ENCODE assay signal across 12 cellular contexts in the genomic region with DNA sequence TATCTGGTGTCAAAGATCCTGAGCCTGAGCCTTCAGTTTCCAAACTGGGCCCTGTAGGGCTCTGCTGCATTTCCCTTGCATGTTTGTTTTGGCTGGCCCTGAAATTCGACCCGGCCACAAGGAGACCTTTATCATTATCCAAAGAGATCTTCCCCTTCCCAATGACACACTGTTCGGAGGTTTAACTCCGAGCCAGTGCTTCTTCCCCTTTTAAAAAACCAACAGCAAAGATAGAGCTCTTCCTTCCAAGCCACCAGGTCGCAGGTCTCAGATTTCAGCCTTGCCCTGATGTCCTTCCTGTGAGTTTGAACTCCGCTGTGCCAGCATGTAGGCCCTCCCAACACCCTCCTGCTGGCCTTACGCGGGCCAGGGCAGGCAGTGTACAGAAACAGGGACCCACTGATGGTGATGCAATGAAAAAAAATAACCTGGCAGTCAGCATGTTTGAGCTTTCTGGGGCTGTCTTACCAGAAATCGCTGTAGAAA. TPM values are rescaled to one million over a fixed set of nuclear protein-coding genes. Genes with fewer than 3 reads are reported as not detected.
DNase-seq lines count a peak whose midpoint lies in the region; ATAC-seq, FAIRE-seq and TF ChIP-seq lines count a peak whose summit lies in the region.
"Had no signal": no experiment of that assay in that cellular context is flagged by ENCODE, and none has a peak within 500 bp of the region (broad histone marks: within the 10 kb centered on the region; RNA-seq: fewer than 3 reads in every experiment).

No MANE protein-coding gene starts in this region.

- ATAC-seq in Right ventricle myocardium superior (ENCODE audit: poor library complexity) = peak; percentile 45
- ATAC-seq in K562 = peak; percentile 63
- no peak for ATAC-seq in GM21737 (IDR thresholded peaks at IDR 0.05; ENCODE audit: unreplicated experiment)
- ATAC-seq in stimulated activated memory B cell treated with anti-CD40 and anti-IgM and Interleukin-4, amounts not matched to agents 10 μg/mL and 1 μg/mL and 100 μg/mL, for 72 hours = no peak
- ATAC-seq: esophagus mucosa; stimulated activated effector memory CD8-positive, alpha-beta T cell treated with anti-CD3 and anti-CD28 coated beads, Interleukin-12 subunit alpha, Interleukin-12 subunit beta, amount 100 ng/mL, for 72 hours had no signal

- H2AFZ ChIP-seq in K562 (ENCODE audit: low read depth, low read length) = no peak overlapping the region

- no peaks in the 10 kb centered on the region for H3K4me1 Mint-ChIP-seq in stimulated activated memory B cell treated with anti-CD40 and anti-IgM and Interleukin-4, amounts not matched to agents 10 μg/mL and 1 μg/mL and 100 μg/mL, for 72 hours
- H3K4me1 Mint-ChIP-seq: stimulated activated effector memory CD8-positive, alpha-beta T cell treated with anti-CD3 and anti-CD28 coated beads, Interleukin-12 subunit alpha, Interleukin-12 subunit beta, amount 100 ng/mL, for 72 hours had no signal

- POLR2A ChIA-PET in K562 (lab: Yijun Ruan, JAX) = interaction anchor here (0.9 kb wide), 1 partner anchor 40 kb away, joined by 5 read pairs; no protein-coding TSS in a partner anchor

- H3K9me3 ChIP-seq in K562 (replicated peaks; ENCODE audit: control insufficient read depth, insufficient read depth, low read depth, low read length) = no peaks in the 10 kb centered on the region
- no peaks in the 10 kb centered on the region for H3K9me3 ChIP-seq in iPS-20b (ENCODE audit: insufficient read depth, low read depth, low read length)

- DNase-seq in Right ventricle myocardium superior (no peak), cardiac septum (ENCODE audit: low spot score) (no peak), K562 (ENCODE audit: extremely low read depth in 1 of 4, low spot score in 3 of 4) (no peak), germinal center (ENCODE audit: low spot score) (no peak)
- DNase-seq in activated CD8-positive, alpha-beta memory T cell treated with anti-CD3 and anti-CD28 coated beads for 24 hours = no peak
- DNase-seq: NCI-H2227 treated with DMSO at 0.1 percent for 48 hours had no signal

- no peaks in the 10 kb centered on the region; a peak in 2 of 5 replicates for H3K4me1 ChIP-seq in K562 (replicated peaks in 1 of 2; ENCODE audit: control insufficient read depth in 2 of 2, insufficient read depth in 2 of 2, low read length in 2 of 2)
- H3K4me1 ChIP-seq in iPS-20b (ENCODE audit: insufficient read depth, low read length) = peaks cover 20% of the 10 kb centered on the region

- in situ Hi-C loops in K562 (cut with MboI) = no loop called here

- intact Hi-C loops in Right ventricle myocardium superior (cut with DNase I) (no loop called here), cardiac septum (cut with DNase I) (no loop called here), K562 (cut with micrococcal nuclease) (no loop called here)

- CTCF ChIA-PET in K562 (lab: Yijun Ruan, JAX; ENCODE audit: low intra/inter-chr PET ratio) = no interaction called here

- H3K27ac Mint-ChIP-seq in stimulated activated memory B cell treated with anti-CD40 and anti-IgM and Interleukin-4, amounts not matched to agents 10 μg/mL and 1 μg/mL and 100 μg/mL, for 72 hours = no peak overlapping the region
- H3K27ac Mint-ChIP-seq: stimulated activated effector memory CD8-positive, alpha-beta T cell treated with anti-CD3 and anti-CD28 coated beads, Interleukin-12 subunit alpha, Interleukin-12 subunit beta, amount 100 ng/mL, for 72 hours had no signal

- H3K36me3 Mint-ChIP-seq in stimulated activated memory B cell treated with anti-CD40 and anti-IgM and Interleukin-4, amounts not matched to agents 10 μg/mL and 1 μg/mL and 100 μg/mL, for 72 hours = no peaks in the 10 kb centered on the region
- H3K36me3 Mint-ChIP-seq: stimulated activated effector memory CD8-positive, alpha-beta T cell treated with anti-CD3 and anti-CD28 coated beads, Interleukin-12 subunit alpha, Interleukin-12 subunit beta, amount 100 ng/mL, for 72 hours had no signal

- no peaks in the 10 kb centered on the region for H3K79me2 ChIP-seq in K562 (ENCODE audit: control insufficient read depth, insufficient read depth, low read length)

- 5% methylated on average over 4 of the region's 9 CpGs for WGBS in K562 (ENCODE audit: insufficient coverage, low coverage, missing lambda C conversion rate)

- H3K27ac ChIP-seq in K562 (ENCODE audit: extremely low read depth, low read depth, low read length) (no peak overlapping the region), iPS-20b (ENCODE audit: low read length) (no peak overlapping the region)

- no peaks in the 10 kb centered on the region for H3K36me3 ChIP-seq in K562 (ENCODE audit: control insufficient read depth, insufficient read depth, low read length)
- no peaks in the 10 kb centered on the region for H3K36me3 ChIP-seq in iPS-20b (ENCODE audit: insufficient read depth, low read depth, low read length)

- no peaks in the 10 kb centered on the region for H4K20me1 ChIP-seq in K562 (replicated peaks; ENCODE audit: control insufficient read depth, insufficient read depth, low read length)

- H3K9me1 ChIP-seq in K562 (ENCODE audit: control insufficient read depth, insufficient read depth, low read length) = no peaks in the 10 kb centered on the region

- no peak overlapping the region for H3K4me2 ChIP-seq in K562 (ENCODE audit: insufficient read depth, low read length)

- no peak for TF ChIP-seq CTCF in K562 (IDR thresholded peaks at IDR 0.05 in 2 of 3, conservative IDR thresholded peaks at IDR 0.05 in 1 of 3; ENCODE audit: insufficient read depth in 2 of 3, low read depth in 1 of 3, low read length in 3 of 3)

- H3K9ac ChIP-seq in K562 (ENCODE audit: insufficient read depth in 1 of 2, low read depth in 2 of 2, low read length in 2 of 2) (no peak overlapping the region), iPS-20b (ENCODE audit: low read depth, low read length) (peak overlapping the region; percentile 28; the same call in 1 of the 2 replicates)

- TF ChIP-seq RAD21 in K562 (CRISPR knock-in tag; conservative IDR thresholded peaks at IDR 0.05 in 1 of 2, IDR thresholded peaks at IDR 0.05 in 1 of 2) = no peak

- no peak overlapping the region for H3K4me3 ChIP-seq in K562
- H3K4me3 ChIP-seq in iPS-20b (ENCODE audit: low read length) = peak overlapping the region; percentile 32; the same call in 1 of the 2 replicates

- no peaks in the 10 kb centered on the region for H3K9me3 Mint-ChIP-seq in stimulated activated memory B cell treated with anti-CD40 and anti-IgM and Interleukin-4, amounts not matched to agents 10 μg/mL and 1 μg/mL and 100 μg/mL, for 72 hours
- H3K9me3 Mint-ChIP-seq: stimulated activated effector memory CD8-positive, alpha-beta T cell treated with anti-CD3 and anti-CD28 coated beads, Interleukin-12 subunit alpha, Interleukin-12 subunit beta, amount 100 ng/mL, for 72 hours had no signal

- no peak for FAIRE-seq in K562 (lab: Jason Lieb, UNC)
- FAIRE-seq: astrocyte had no signal

- BruUV-seq in K562 (replicated peaks; lab: Mats Ljungman, UMichigan) = no TSS peak

- H3K27me3 Mint-ChIP-seq in stimulated activated memory B cell treated with anti-CD40 and anti-IgM and Interleukin-4, amounts not matched to agents 10 μg/mL and 1 μg/mL and 100 μg/mL, for 72 hours = peaks cover 11% of the 10 kb centered on the region

- H3K27me3 ChIP-seq in K562 (ENCODE audit: control insufficient read depth in 2 of 2, insufficient read depth in 2 of 2, low read length in 2 of 2) (peaks cover 0 to 19% of the 10 kb centered on the region in 2 experiments; a peak in 2 of 5 replicates), iPS-20b (ENCODE audit: insufficient read depth, low read length) (no peaks in the 10 kb centered on the region)

- no peak for TF ChIP-seq EP300 in K562 (IDR thresholded peaks at IDR 0.05; ENCODE audit: low read length)

- H3K4me3 Mint-ChIP-seq in stimulated activated memory B cell treated with anti-CD40 and anti-IgM and Interleukin-4, amounts not matched to agents 10 μg/mL and 1 μg/mL and 100 μg/mL, for 72 hours = no peak overlapping the region
- H3K4me3 Mint-ChIP-seq: stimulated activated effector memory CD8-positive, alpha-beta T cell treated with anti-CD3 and anti-CD28 coated beads, Interleukin-12 subunit alpha, Interleukin-12 subunit beta, amount 100 ng/mL, for 72 hours had no signal

- TF ChIP-seq POLR2A in K562 (conservative IDR thresholded peaks at IDR 0.05) = no peak

TF ChIP-seq in K562, 482 proteins besides CTCF, POLR2A, EP300 and RAD21 (continues in another document):
- TF ChIP-seq, protein P1, sequence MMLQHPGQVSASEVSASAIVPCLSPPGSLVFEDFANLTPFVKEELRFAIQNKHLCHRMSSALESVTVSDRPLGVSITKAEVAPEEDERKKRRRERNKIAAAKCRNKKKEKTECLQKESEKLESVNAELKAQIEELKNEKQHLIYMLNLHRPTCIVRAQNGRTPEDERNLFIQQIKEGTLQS (IDR thresholded peaks at IDR 0.05) = 0 out of 2 replicates have a peak, but pooled peaks have one; percentile 27
- TF ChIP-seq, protein P1 (CRISPR knock-in tag; conservative IDR thresholded peaks at IDR 0.05) = no peak
- TF ChIP-seq CEBPG (CRISPR knock-in tag; IDR thresholded peaks at IDR 0.05) = peak; percentile 68
- TF ChIP-seq CEBPG (tag; conservative IDR thresholded peaks at IDR 0.05 in 1 of 2, IDR thresholded peaks at IDR 0.05 in 1 of 2) = 0 out of 4 replicates have a peak, but pooled peaks of 1 of the 2 experiments have one; percentile 13

RNA-seq across cellular contexts. Expression of gene FECH, which starts 53.1 kb away (rescaled TPM):
- total RNA-seq in Right ventricle myocardium superior (34.5 TPM), cardiac septum (39.5 TPM), K562 (2014; rRNA removed) (170 and 212 TPM in 2 replicates), K562 (2014; rRNA removed; fragmentation: Illumina TruSeq; extraction: Trizol) (46.7 and 48.8 TPM in 2 replicates), K562 (2015; rRNA removed; fragmentation: Illumina TruSeq; extraction: Trizol) (20.2 and 24.1 TPM in 2 replicates), K562 (2021) (64.0 and 67.1 TPM in 2 replicates)
- 35.2 and 72.3 TPM in 2 replicates for total RNA-seq in K562 (2011; cell fraction: chromatin; rRNA removed; ENCODE audit: low replicate concordance)
- total RNA-seq in K562 (2011; cell fraction: nucleolus; rRNA removed) = 30.0 and 48.3 TPM in 2 replicates
- total RNA-seq in K562 (2011; cell fraction: nucleoplasm; rRNA removed) = 39.2 and 42.7 TPM in 2 replicates
- polyA plus RNA-seq in K562 (2011; rRNA removed) (55.5 and 74.8 TPM in 2 replicates), K562 (2014; fragmentation: Illumina TruSeq; extraction: Trizol) (73.9 and 79.1 TPM in 2 replicates), K562 (2014; fragmentation: Nextera tagmentation; extraction: Ambion mirVana) (10 to 100 TPM; 19.8 to 21.1 TPM), K562 (2014; rRNA removed) (56.8 and 84.3 TPM in 2 replicates)
- polyA plus RNA-seq in K562 (2011; cell fraction: cytosol; rRNA removed) = 46.0 and 58.0 TPM in 2 replicates
- polyA plus RNA-seq in K562 (2011; cell fraction: nucleus; rRNA removed) = 56.4 and 69.5 TPM in 2 replicates
- polyA plus RNA-seq in K562 (2012) = 46.9 and 58.3 TPM in 2 replicates
- 54.8 and 80.7 TPM in 2 replicates for polyA minus RNA-seq in K562 (2011; rRNA and poly(A)+ RNA removed)
- polyA minus RNA-seq in K562 (2011; cell fraction: cytosol; rRNA and poly(A)+ RNA removed) = 42.9 and 49.0 TPM in 2 replicates
- polyA minus RNA-seq in K562 (2011; cell fraction: nucleus; rRNA and poly(A)+ RNA removed) = 27.8 and 29.5 TPM in 2 replicates

Comparison
In these comparisons a context has a peak if more than half of its experiments do, and no peak if none do; other contexts are left out.
1. ATAC-seq: peak in Right ventricle myocardium superior (single experiment) and K562 (single experiment); none in GM21737 (single experiment) and stimulated activated memory B cell treated with anti-CD40 and anti-IgM and Interleukin-4, amounts not matched to agents 10 μg/mL and 1 μg/mL and 100 μg/mL, for 72 hours (single experiment).